Comparison of ENCODE assay signal across 17 cellular contexts in genomic region chr4:160848901-160849735, GRCh38.
A peak's percentile ranks its signal among the peaks of the same experiment; 100 is the strongest.
DNase-seq lines count a peak whose midpoint lies in the region; ATAC-seq and TF ChIP-seq lines count a peak whose summit lies in the region.
"Had no signal": no experiment of that assay in that cellular context is flagged by ENCODE, and none has a peak within 500 bp of the region (broad histone marks: within the 10 kb centered on the region; RNA-seq: fewer than 3 reads in every experiment).

No MANE protein-coding gene starts in this region.

- in situ Hi-C loops in ACHN (cut with HindIII; ENCODE audit: low pct_ligation_motif_present, low pct_unique_long_range_greater_than_20kb, low sequenced_read_pairs) (no loop called here), brain microvascular endothelial cell (cut with HindIII; ENCODE audit: low pct_ligation_motif_present, low sequenced_read_pairs) (no loop called here)

- H3K4me1 ChIP-seq in KMS-11 (ENCODE audit: low read depth, poor library complexity, severe bottlenecking), result no peaks in the 10 kb centered on the region
- H3K4me1 ChIP-seq: BLaER1 treated with 17β-estradiol and CSF1 and Interleukin-3, amounts not matched to agents 10 nM and 100 nM; prostate gland had no signal

- H3K4me3 ChIP-seq in KMS-11 (IDR thresholded peaks at IDR 0.05; ENCODE audit: insufficient read depth, low read depth, low read length), result no peak overlapping the region
- peak overlapping the region; percentile 31 for H3K4me3 ChIP-seq in brain microvascular endothelial cell (ENCODE audit: low read depth, low read length)
- H3K4me3 ChIP-seq: BLaER1 treated with 17β-estradiol and CSF1 and Interleukin-3, amounts not matched to agents 10 nM and 100 nM; prostate gland had no signal

- H3K79me2 ChIP-seq in KMS-11 (ENCODE audit: insufficient read depth, low read depth), result no peaks in the 10 kb centered on the region

- no peaks in the 10 kb centered on the region for H3K36me3 Mint-ChIP-seq in mesothelial cell of epicardium
- no peaks in the 10 kb centered on the region for H3K36me3 Mint-ChIP-seq in nephron progenitor cell (ENCODE audit: low read depth)
- H3K36me3 Mint-ChIP-seq: stimulated activated naive B cell treated with anti-CD40 and anti-IgM and Interleukin-4, amounts not matched to agents 10 μg/mL and 1 μg/mL and 100 μg/mL, for 72 hours had no signal

- DNase-seq in ACHN (peak; percentile 35), brain microvascular endothelial cell (peak; percentile 60), mesothelial cell of epicardium (ENCODE audit: low spot score in 2 of 2, unreplicated experiment in 2 of 2) (no peak), NCI-H1436 treated with DMSO at 0.1 percent for 48 hours (lab: John Stamatoyannopoulos, UW) (no peak), nephron progenitor cell (no peak)
- DNase-seq in stimulated activated naive CD4-positive, alpha-beta T cell (lab: John Stamatoyannopoulos, UW), result no peak
- DNase-seq: activated CD8-positive, alpha-beta T cell treated with anti-CD3 and anti-CD28 coated beads for 36 hours; activated gamma-delta T cell treated with Interleukin-2 at 50 U/mL for 16 hours; caudate nucleus; NCI-H510A; Right ventricle myocardium superior; stimulated activated CD4-positive, alpha-beta T cell treated with anti-CD3 and anti-CD28 coated beads, Interleukin-4, amount 100 ng/mL, for 1 hour; stimulated activated naive B cell treated with anti-CD40 and anti-IgM and Interleukin-4, amounts not matched to agents 10 μg/mL and 1 μg/mL and 100 μg/mL, for 72 hours had no signal

- H3K27ac Mint-ChIP-seq in mesothelial cell of epicardium (peak overlapping the region; percentile 68), nephron progenitor cell (no peak overlapping the region)
- H3K27ac Mint-ChIP-seq: activated CD8-positive, alpha-beta T cell treated with anti-CD3 and anti-CD28 coated beads for 36 hours; stimulated activated naive B cell treated with anti-CD40 and anti-IgM and Interleukin-4, amounts not matched to agents 10 μg/mL and 1 μg/mL and 100 μg/mL, for 72 hours had no signal

- H3K27ac ChIP-seq in KMS-11 (no peak overlapping the region), brain microvascular endothelial cell (peak overlapping the region; percentile 16)
- H3K27ac ChIP-seq: BLaER1 treated with 17β-estradiol and CSF1 and Interleukin-3, amounts not matched to agents 10 nM and 100 nM; prostate gland had no signal

- H3K4me1 Mint-ChIP-seq in mesothelial cell of epicardium, result peaks cover 18% of the 10 kb centered on the region
- H3K4me1 Mint-ChIP-seq in nephron progenitor cell, result no peaks in the 10 kb centered on the region
- H3K4me1 Mint-ChIP-seq: stimulated activated naive B cell treated with anti-CD40 and anti-IgM and Interleukin-4, amounts not matched to agents 10 μg/mL and 1 μg/mL and 100 μg/mL, for 72 hours had no signal

- H3K27me3 Mint-ChIP-seq in mesothelial cell of epicardium (ENCODE audit: low read depth) (no peaks in the 10 kb centered on the region), nephron progenitor cell (ENCODE audit: low read depth, poor library complexity) (no peaks in the 10 kb centered on the region)
- H3K27me3 Mint-ChIP-seq: activated CD8-positive, alpha-beta T cell treated with anti-CD3 and anti-CD28 coated beads for 36 hours; stimulated activated naive B cell treated with anti-CD40 and anti-IgM and Interleukin-4, amounts not matched to agents 10 μg/mL and 1 μg/mL and 100 μg/mL, for 72 hours had no signal

- H3K4me3 Mint-ChIP-seq in mesothelial cell of epicardium, result no peak overlapping the region
- no peak overlapping the region for H3K4me3 Mint-ChIP-seq in nephron progenitor cell
- H3K4me3 Mint-ChIP-seq: activated CD8-positive, alpha-beta T cell treated with anti-CD3 and anti-CD28 coated beads for 36 hours; stimulated activated naive B cell treated with anti-CD40 and anti-IgM and Interleukin-4, amounts not matched to agents 10 μg/mL and 1 μg/mL and 100 μg/mL, for 72 hours had no signal

- H4K20me1 ChIP-seq in KMS-11 (ENCODE audit: insufficient read depth), result no peaks in the 10 kb centered on the region
- H4K20me1 ChIP-seq: BLaER1 treated with 17β-estradiol and CSF1 and Interleukin-3, amounts not matched to agents 10 nM and 100 nM had no signal

- H3K9ac ChIP-seq in KMS-11, result no peak overlapping the region
- H3K9ac ChIP-seq: BLaER1 treated with 17β-estradiol and CSF1 and Interleukin-3, amounts not matched to agents 10 nM and 100 nM had no signal

- no peak overlapping the region for H3K4me2 ChIP-seq in KMS-11
- H3K4me2 ChIP-seq: BLaER1 treated with 17β-estradiol and CSF1 and Interleukin-3, amounts not matched to agents 10 nM and 100 nM had no signal

- TF ChIP-seq CTCF in KMS-11 (conservative IDR thresholded peaks at IDR 0.05; ENCODE audit: low read depth, low read length), result no peak
- no peak for TF ChIP-seq CTCF in brain microvascular endothelial cell (IDR thresholded peaks at IDR 0.05; ENCODE audit: low read depth, low read length, missing control alignments)
- TF ChIP-seq CTCF in mesothelial cell of epicardium (IDR thresholded peaks at IDR 0.05; ENCODE audit: unreplicated experiment), result no peak
- TF ChIP-seq CTCF in nephron progenitor cell (IDR thresholded peaks at IDR 0.05), result no peak

- H2AFZ ChIP-seq in KMS-11 (ENCODE audit: low read depth), result 0 out of 2 replicates have a peak overlapping the region, but pooled peaks have one; percentile 8

- ATAC-seq in GM18519 (IDR thresholded peaks at IDR 0.05; ENCODE audit: low FRiP score, unreplicated experiment), result no peak
- ATAC-seq: activated CD8-positive, alpha-beta T cell treated with anti-CD3 and anti-CD28 coated beads for 36 hours; stimulated activated naive B cell treated with anti-CD40 and anti-IgM and Interleukin-4, amounts not matched to agents 10 μg/mL and 1 μg/mL and 100 μg/mL, for 72 hours had no signal

- H3K36me3 ChIP-seq in KMS-11 (ENCODE audit: insufficient read depth), result no peaks in the 10 kb centered on the region
- H3K36me3 ChIP-seq in brain microvascular endothelial cell (replicated peaks), result no peaks in the 10 kb centered on the region
- H3K36me3 ChIP-seq: BLaER1 treated with 17β-estradiol and CSF1 and Interleukin-3, amounts not matched to agents 10 nM and 100 nM; prostate gland had no signal

- H3K27me3 ChIP-seq in KMS-11 (ENCODE audit: insufficient read depth, low read depth) (no peaks in the 10 kb centered on the region), brain microvascular endothelial cell (replicated peaks) (no peaks in the 10 kb centered on the region)
- H3K27me3 ChIP-seq: BLaER1 treated with 17β-estradiol and CSF1 and Interleukin-3, amounts not matched to agents 10 nM and 100 nM had no signal

- H3K9me3 Mint-ChIP-seq in mesothelial cell of epicardium, result no peaks in the 10 kb centered on the region
- H3K9me3 Mint-ChIP-seq in nephron progenitor cell, result no peaks in the 10 kb centered on the region
- H3K9me3 Mint-ChIP-seq: stimulated activated naive B cell treated with anti-CD40 and anti-IgM and Interleukin-4, amounts not matched to agents 10 μg/mL and 1 μg/mL and 100 μg/mL, for 72 hours had no signal

Comparison
In these comparisons a context has a peak if more than half of its experiments do, and no peak if none do; other contexts are left out.
1. DNase-seq: peak in ACHN (single experiment) and brain microvascular endothelial cell (single experiment); none in mesothelial cell of epicardium (0 of 2), NCI-H1436 treated with DMSO at 0.1 percent for 48 hours (single experiment), stimulated activated naive CD4-positive, alpha-beta T cell (0 of 6) and nephron progenitor cell (single experiment).